ENCODE assay signal across 8 cellular contexts in the genomic region with DNA sequence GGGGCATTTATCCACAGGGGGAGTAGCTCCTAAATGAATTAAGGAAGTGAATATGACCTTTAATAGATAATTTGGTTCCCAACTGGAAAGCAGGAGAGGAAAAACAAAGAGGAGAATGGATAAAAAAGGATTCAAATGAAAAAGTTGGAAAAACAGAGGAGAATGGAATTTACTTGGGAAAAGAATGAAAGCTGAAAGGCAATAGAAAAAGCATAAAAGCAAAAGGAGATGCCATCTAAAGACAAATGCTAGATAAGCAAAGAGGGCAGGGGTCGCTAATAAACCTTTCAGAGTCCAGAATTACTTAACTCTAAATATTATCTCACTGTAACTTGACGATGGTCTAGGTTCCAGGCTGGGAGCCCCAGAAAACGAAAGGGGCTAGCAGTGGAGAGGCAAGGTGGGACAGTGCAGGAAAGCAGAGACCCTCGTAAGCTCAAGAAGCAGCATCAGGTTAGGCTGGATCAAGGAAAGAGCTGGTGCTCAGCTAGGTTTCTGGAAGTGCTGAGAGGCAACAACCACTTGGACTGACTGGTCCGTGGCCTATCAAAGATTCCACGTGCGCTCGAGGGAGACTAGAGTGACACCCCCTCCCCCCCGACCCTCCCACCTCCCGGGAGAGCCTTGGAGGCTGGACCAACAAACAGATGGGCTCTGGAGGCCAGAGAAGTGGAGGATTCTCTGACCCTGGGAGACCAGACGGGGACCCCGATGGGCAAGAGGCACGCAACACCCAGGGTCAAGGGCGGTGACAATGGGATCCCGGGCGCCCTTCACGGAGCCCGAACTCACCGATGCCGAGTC. TPM values are rescaled to one million over a fixed set of nuclear protein-coding genes. Genes with fewer than 3 reads are reported as not detected.
DNase-seq lines count a peak whose midpoint lies in the region; ATAC-seq and TF ChIP-seq lines count a peak whose summit lies in the region.

No MANE protein-coding gene starts in this region.

- intact Hi-C loops in lower lobe of right lung (cut with DNase I) (no loop called here), uterus (cut with DNase I; ENCODE audit: low total_unique reads) (loop anchor here (5.0 kb wide), 1 partner anchor 92 kb away; no protein-coding TSS in a partner anchor)

- H3K36me3 ChIP-seq in DOHH2 (ENCODE audit: control insufficient read depth, low read length) = no peaks in the 10 kb centered on the region
- H3K36me3 ChIP-seq in lower lobe of right lung = no peaks in the 10 kb centered on the region
- H3K36me3 ChIP-seq in uterus = no peaks in the 10 kb centered on the region

- H3K36me3 Mint-ChIP-seq in IgD-negative memory B cell (no peaks in the 10 kb centered on the region), brain (no peaks in the 10 kb centered on the region)

- TF ChIP-seq CTCF in DOHH2 (IDR thresholded peaks at IDR 0.05; ENCODE audit: low read depth, low read length, poor library complexity, severe bottlenecking) (no peak), brain (conservative IDR thresholded peaks at IDR 0.05) (no peak), lower lobe of right lung (IDR thresholded peaks at IDR 0.05) (no peak), uterus (IDR thresholded peaks at IDR 0.05) (no peak)

- H3K4me1 ChIP-seq in DOHH2 (ENCODE audit: control insufficient read depth, low read length) (peaks cover 21% of the 10 kb centered on the region), lower lobe of right lung (peaks cover 33% of the 10 kb centered on the region), uterus (no peaks in the 10 kb centered on the region)

- 0 out of 2 replicates have a peak, but pooled peaks cover 3% of the 10 kb centered on the region for H3F3A ChIP-seq in DOHH2 (ENCODE audit: control insufficient read depth, insufficient read depth)

- H3K27ac ChIP-seq in DOHH2 (ENCODE audit: low read depth, low read length) (no peak overlapping the region), lower lobe of right lung (peak overlapping the region; percentile 83), uterus (peak overlapping the region; percentile 91 to 94)

- H3K27me3 ChIP-seq in DOHH2 (ENCODE audit: control insufficient read depth, low read length) = peaks cover 14% of the 10 kb centered on the region
- H3K27me3 ChIP-seq in lower lobe of right lung (ENCODE audit: low read depth) = no peaks in the 10 kb centered on the region
- no peaks in the 10 kb centered on the region for H3K27me3 ChIP-seq in uterus

- H3K9me2 ChIP-seq in DOHH2 (replicated peaks; ENCODE audit: control insufficient read depth, low read length) = no peaks in the 10 kb centered on the region

- ATAC-seq in lower lobe of right lung = no peak

- H3K27ac Mint-ChIP-seq in IgD-negative memory B cell (peak overlapping the region in 1 of 3 donors; percentile 73), brain (peak overlapping the region in 4 of 5 experiments; percentile 24 to 64 (median 44))

- no peaks in the 10 kb centered on the region; the same call in 1 of the 2 replicates for H4K20me1 ChIP-seq in DOHH2 (ENCODE audit: control insufficient read depth, insufficient read depth, low read depth, low read length)

- H3K79me2 ChIP-seq in DOHH2 (ENCODE audit: control insufficient read depth, low read length) = no peaks in the 10 kb centered on the region

- TF ChIP-seq POLR2A in uterus (IDR thresholded peaks at IDR 0.05) = no peak

- H3K27me3 Mint-ChIP-seq in IgD-negative memory B cell (peaks cover 3% of the 10 kb centered on the region), brain (peaks cover 6% of the 10 kb centered on the region)

- H3K4me3 Mint-ChIP-seq in IgD-negative memory B cell (peak overlapping the region; percentile 79 to 95 (median 92)), brain (peak overlapping the region; percentile 79 to 91 (median 85))

- H3K4me1 Mint-ChIP-seq in IgD-negative memory B cell (peaks cover 13 to 26% (median 25%) of the 10 kb centered on the region in 3 donors), brain (peaks cover 54% of the 10 kb centered on the region)

- peaks cover 0 to 3% (median 0%) of the 10 kb centered on the region in 3 donors for H3K9me3 Mint-ChIP-seq in IgD-negative memory B cell
- H3K9me3 Mint-ChIP-seq in brain = peaks cover 0 to 5% (median 0%) of the 10 kb centered on the region in 5 experiments

- H3K9me3 ChIP-seq in DOHH2 (ENCODE audit: control insufficient read depth, insufficient read depth, low read length) (no peaks in the 10 kb centered on the region), lower lobe of right lung (no peaks in the 10 kb centered on the region), uterus (no peaks in the 10 kb centered on the region)

- peak overlapping the region; percentile 59 for H3K4me2 ChIP-seq in DOHH2 (ENCODE audit: low read length)

- DNase-seq in lower lobe of right lung (no peak), uterus (peak in 1 of 2 donors; percentile 18), putamen (ENCODE audit: low spot score) (no peak), NCI-H526 (lab: John Stamatoyannopoulos, UW) (no peak), NCI-H2029 (lab: John Stamatoyannopoulos, UW) (no peak)

- H3K4me3 ChIP-seq in DOHH2 (ENCODE audit: low read length) (peak overlapping the region; percentile 72), lower lobe of right lung (peak overlapping the region; percentile 90), uterus (peak overlapping the region; percentile 59 to 94)

RNA-seq across cellular contexts. Expression of a gene that starts 1.2 kb away (rescaled TPM):
- polyA plus RNA-seq in IgD-negative memory B cell (0.99 TPM), brain (ENCODE audit: insufficient read depth, low read depth, low replicate concordance) (1.4 TPM)
- total RNA-seq in lower lobe of right lung (11.6 TPM), uterus (10 to 100 TPM; 12.8 to 31.7 (median 15.3) TPM)
